In genomic region chr3:151673974-151674373, GRCh38 we compare ENCODE assay signal across 1 cellular context.
TF ChIP-seq lines count a peak whose summit lies in the region.

No MANE protein-coding gene starts in this region.

TF ChIP-seq in K562, 482 proteins besides CTCF, POLR2A, EP300 and RAD21 (continued from another document and continues in another):
- TF ChIP-seq ETS1 (conservative IDR thresholded peaks at IDR 0.05; ENCODE audit: control insufficient read depth, low read depth, low read length), result no peak
- no peak for TF ChIP-seq CEBPZ (IDR thresholded peaks at IDR 0.05; ENCODE audit: borderline replicate concordance, low read depth, low read length)
- TF ChIP-seq SMARCC2 (IDR thresholded peaks at IDR 0.05; ENCODE audit: low read depth), result peak; percentile 91
- peak; percentile 94 for TF ChIP-seq TAL1 (IDR thresholded peaks at IDR 0.05)
- no peak for TF ChIP-seq ZNF354B (CRISPR knock-in tag; IDR thresholded peaks at IDR 0.05)
- no peak for TF ChIP-seq NUFIP1 (IDR thresholded peaks at IDR 0.05; ENCODE audit: partially characterized antibody)
- TF ChIP-seq TAF9B (IDR thresholded peaks at IDR 0.05; ENCODE audit: partially characterized antibody), result peak; percentile 18
- TF ChIP-seq RBM17 (IDR thresholded peaks at IDR 0.05; ENCODE audit: borderline replicate concordance, low read depth, low read length), result no peak
- no peak for TF ChIP-seq TRIM28 (IDR thresholded peaks at IDR 0.05)
- no peak for TF ChIP-seq E2F5 (CRISPR knock-in tag; IDR thresholded peaks at IDR 0.05)
- no peak for TF ChIP-seq TCF15 (CRISPR knock-in tag; IDR thresholded peaks at IDR 0.05)
- TF ChIP-seq MGA (IDR thresholded peaks at IDR 0.05), result no peak
- TF ChIP-seq ZNF445 (CRISPR knock-in tag; IDR thresholded peaks at IDR 0.05; ENCODE audit: low read depth), result no peak
- TF ChIP-seq HNRNPH1 (optimal IDR thresholded peaks at IDR 0.05; ENCODE audit: low read depth, low read length), result no peak
- no peak for TF ChIP-seq KHSRP (IDR thresholded peaks at IDR 0.05)
- no peak for TF ChIP-seq ZNF561 (CRISPR knock-in tag; conservative IDR thresholded peaks at IDR 0.05)
- TF ChIP-seq FOXK2 (conservative IDR thresholded peaks at IDR 0.05 in 1 of 2, IDR thresholded peaks at IDR 0.05 in 1 of 2; ENCODE audit: low read depth in 2 of 2), result no peak
- peak; percentile 88 for TF ChIP-seq FOSL1 (tag; conservative IDR thresholded peaks at IDR 0.05)
- no peak for TF ChIP-seq ELF1 (tag; IDR thresholded peaks at IDR 0.05)
- TF ChIP-seq HMGN3 (IDR thresholded peaks at IDR 0.05; ENCODE audit: borderline replicate concordance, extremely low read depth, insufficient read length, low read depth, low read length), result no peak
- no peak for TF ChIP-seq MXI1 (IDR thresholded peaks at IDR 0.05; ENCODE audit: low read depth, low read length)
- TF ChIP-seq BRCA1 (IDR thresholded peaks at IDR 0.05), result no peak
- no peak for TF ChIP-seq BRCA1 (CRISPR knock-in tag; IDR thresholded peaks at IDR 0.05)
- no peak for TF ChIP-seq BRD4 (IDR thresholded peaks at IDR 0.05)
- TF ChIP-seq CEBPB (tag; IDR thresholded peaks at IDR 0.05), result no peak
- TF ChIP-seq BMI1 (IDR thresholded peaks at IDR 0.05; ENCODE audit: low read length), result no peak
- TF ChIP-seq POU5F1 (IDR thresholded peaks at IDR 0.05; ENCODE audit: borderline replicate concordance, low read depth, low read length, partially characterized antibody), result no peak
- TF ChIP-seq MCM3 (IDR thresholded peaks at IDR 0.05), result no peak
- TF ChIP-seq GTF2B (IDR thresholded peaks at IDR 0.05; ENCODE audit: extremely low read depth, insufficient read length), result no peak
- TF ChIP-seq ZNF316 (IDR thresholded peaks at IDR 0.05), result no peak
- no peak for TF ChIP-seq ZBTB33 (CRISPR knock-in tag; IDR thresholded peaks at IDR 0.05)
- TF ChIP-seq MNT (conservative IDR thresholded peaks at IDR 0.05), result peak in 1 of 2 experiments; percentile 33; a peak in 1 of 4 replicates
- TF ChIP-seq HMGXB4 (CRISPR knock-in tag; IDR thresholded peaks at IDR 0.05), result no peak
- no peak for TF ChIP-seq CXXC5 (CRISPR knock-in tag; IDR thresholded peaks at IDR 0.05)
- peak; percentile 97 for TF ChIP-seq ARID1B (IDR thresholded peaks at IDR 0.05)
